8 cellular contexts compared by ENCODE assay signal in genomic region chr5:176235155-176235554, GRCh38. TPM values are rescaled to one million over a fixed set of nuclear protein-coding genes. Genes with fewer than 3 reads are reported as not detected.
DNase-seq lines count a peak whose midpoint lies in the region; TF ChIP-seq lines count a peak whose summit lies in the region.
"Not testable (repeated sequence)": the region's sequence is repeated elsewhere in the genome, so short reads cannot be mapped to it uniquely, and the experiment has no call there.

No MANE protein-coding gene starts in this region.

- not testable (repeated sequence) for H3K4me1 ChIP-seq in fibroblast of lung (ENCODE audit: control insufficient read depth, extremely low read depth, insufficient read depth, low read length); transverse colon

- 0% methylated on average over 1 of the region's 1 CpG; no CpG with 5 or more reads in 1 of the 2 donors for WGBS in transverse colon (ENCODE audit: low coverage in 1 of 2), 2 donors

- DNase-seq in ELR (ENCODE audit: low read depth), result peak; percentile 70
- peak; percentile 17 for DNase-seq in HEK293T (ENCODE audit: extremely low spot score)
- peak; percentile 20 to 52 (median 37) for DNase-seq in NCI-H1417 (lab: John Stamatoyannopoulos, UW)
- DNase-seq in SIG-M5 treated with dmso at 0.1 percent for 504 hours (lab: John Stamatoyannopoulos, UW; ENCODE audit: unreplicated experiment), result peak; percentile 73
- peak; percentile 12 for DNase-seq in activated gamma-delta T cell treated with anti-CD3 and anti-CD28 coated beads, Interleukin-2, amount 50 U/mL, for 16 hours (ENCODE audit: low read depth)
- peak; percentile 21 to 63 for DNase-seq in fibroblast of lung (ENCODE audit: low read depth in 2 of 2)
- peak; percentile 11 for DNase-seq in mucosa of gallbladder (ENCODE audit: low spot score)
- not testable (repeated sequence) for DNase-seq in transverse colon

- TF ChIP-seq CTCF in fibroblast of lung (conservative IDR thresholded peaks at IDR 0.05 in 1 of 2, IDR thresholded peaks at IDR 0.05 in 1 of 2; ENCODE audit: low read depth in 1 of 2, low read length in 2 of 2), result peak; percentile 11 to 43
- peak; percentile 20 to 39 (median 26) for TF ChIP-seq CTCF in transverse colon (IDR thresholded peaks at IDR 0.05)

- H4K20me1 ChIP-seq in fibroblast of lung (ENCODE audit: control insufficient read depth, extremely low read depth, insufficient read depth, low read length), result not testable (repeated sequence)

- POLR2A ChIA-PET in HEK293T (lab: Yijun Ruan, JAX), result not testable (repeated sequence)

- H2AFZ ChIP-seq in fibroblast of lung (ENCODE audit: low read length), result not testable (repeated sequence)

- intact Hi-C loops in transverse colon (cut with DNase I; ENCODE audit: low total_unique reads), result not testable (repeated sequence)

- not testable (repeated sequence) for TF ChIP-seq POLR2A in transverse colon (IDR thresholded peaks at IDR 0.05)

- TF ChIP-seq EP300 in transverse colon (IDR thresholded peaks at IDR 0.05; ENCODE audit: low read depth), result not testable (repeated sequence)

- H3K4me2 ChIP-seq in fibroblast of lung (ENCODE audit: extremely low read depth, insufficient read depth, low read length), result not testable (repeated sequence)

- in situ Hi-C loops in transverse colon (cut with MboI; ENCODE audit: low pct_ligation_motif_present in 1 of 4, low pct_unique_long_range_greater_than_20kb in 1 of 4, low sequenced_read_pairs in 3 of 4), result not testable (repeated sequence)

- H3K27ac ChIP-seq in fibroblast of lung (ENCODE audit: insufficient read depth, low read length); transverse colon: not testable (repeated sequence)

- not testable (repeated sequence) for H3K36me3 ChIP-seq in fibroblast of lung (ENCODE audit: control insufficient read depth, insufficient read depth, low read length); transverse colon

- H3K9me3 ChIP-seq in fibroblast of lung (ENCODE audit: control insufficient read depth, insufficient read depth, low read depth, low read length); transverse colon: not testable (repeated sequence)

- not testable (repeated sequence) for H3K79me2 ChIP-seq in fibroblast of lung (ENCODE audit: control insufficient read depth, insufficient read depth, low read length)

- not testable (repeated sequence) for H3K4me3 ChIP-seq in fibroblast of lung (replicated peaks in 1 of 4; ENCODE audit: control extremely low read depth in 1 of 4, insufficient read depth in 1 of 4, low read depth in 3 of 4, low read length in 4 of 4); transverse colon

- H3K27me3 ChIP-seq in fibroblast of lung (ENCODE audit: control insufficient read depth, insufficient read depth, low read length); transverse colon: not testable (repeated sequence)

- H3K9ac ChIP-seq in fibroblast of lung (ENCODE audit: insufficient read depth, low read length), result not testable (repeated sequence)

- CTCF ChIA-PET in HEK293T (lab: Yijun Ruan, JAX), result not testable (repeated sequence)

RNA-seq across cellular contexts. Expression of gene SIMC1, which starts 3.1 kb away (rescaled TPM):
- 4.4 and 4.6 TPM in 2 replicates for total RNA-seq in fibroblast of lung
- polyA plus RNA-seq in fibroblast of lung, result 7.9 and 10.1 TPM in 2 replicates
- 6.9 and 8.8 TPM in 2 replicates for polyA plus RNA-seq in fibroblast of lung (2012)
- polyA minus RNA-seq in fibroblast of lung (ENCODE audit: low replicate concordance), result 10.6 and 21.7 TPM in 2 replicates
- 23.3 TPM for total RNA-seq in mucosa of gallbladder
- 10 to 100 TPM; 15.0 to 21.2 (median 17.7) TPM for total RNA-seq in transverse colon
